Comparison of ENCODE assay signal across 8 cellular contexts in genomic region chr5:138032572-138033274, GRCh38. TPM values are rescaled to one million over a fixed set of nuclear protein-coding genes. Genes with fewer than 3 reads are reported as not detected.
DNase-seq lines count a peak whose midpoint lies in the region; TF ChIP-seq lines count a peak whose summit lies in the region.

FAM13B (minus strand) TSS chr5:138033079; CDS start chr5:138019111, 13,968 bp downstream.

- peak within 1 kb of the TSS; percentile 94 for H3K14ac ChIP-seq in H9 (ENCODE audit: insufficient read depth, low read length)

- DNase-seq in H9 = peak; percentile 91
- DNase-seq in MG63 = peak; percentile 85
- peak; percentile 97 for DNase-seq in SK-N-SH
- DNase-seq in activated naive CD4-positive, alpha-beta T cell treated with anti-CD3 and anti-CD28 coated beads, Interleukin-2, amount 10 ng/mL, durations not matched to agents 7 days and 5 days = peak; percentile 86
- DNase-seq in glomerular endothelial cell (ENCODE audit: extremely low read depth, low read depth, low spot score) = no peak
- peak; percentile 92 for DNase-seq in osteocyte (ENCODE audit: extremely low spot score, unreplicated experiment)
- DNase-seq in thyroid gland = peak; percentile 75 to 80

- H2BK120ac ChIP-seq in H9 (ENCODE audit: low read depth, low read length, poor library complexity, severe bottlenecking) = no peak within 1 kb of the TSS

- peaks cover 19% of the 10 kb centered on the region for H3F3A ChIP-seq in SK-N-SH (replicated peaks; ENCODE audit: insufficient read depth)

- H2BK20ac ChIP-seq in H9 (ENCODE audit: low read depth, low read length, poor library complexity, severe bottlenecking) = no peak within 1 kb of the TSS

- no peak within 1 kb of the TSS for H3K56ac ChIP-seq in H9 (ENCODE audit: insufficient read length, low read depth, low read length)

- no peak for TF ChIP-seq EP300 in SK-N-SH (IDR thresholded peaks at IDR 0.05; ENCODE audit: borderline replicate concordance in 1 of 2, low read depth in 1 of 2, low read length in 1 of 2)

- H4K8ac ChIP-seq in H9 (replicated peaks; ENCODE audit: insufficient read length, low read depth, low read length) = no peak within 1 kb of the TSS

- H2AFZ ChIP-seq in H9 (ENCODE audit: low read length) = no peak within 1 kb of the TSS
- H2AFZ ChIP-seq in SK-N-SH (ENCODE audit: low read depth) = peak within 1 kb of the TSS; percentile 93

- H2BK15ac ChIP-seq in H9 (ENCODE audit: low read depth, low read length) = no peak within 1 kb of the TSS

- peak within 1 kb of the TSS; percentile 94 for H3K18ac ChIP-seq in H9 (ENCODE audit: insufficient read length, low read depth, low read length)

- H3K79me1 ChIP-seq in H9 (ENCODE audit: insufficient read depth, low read depth, low read length, poor library complexity, severe bottlenecking) = no peaks in the 10 kb centered on the region

- peak within 1 kb of the TSS; percentile 96 to 99 for H3K4me3 Mint-ChIP-seq in H9
- peak within 1 kb of the TSS; percentile 92 for H3K4me3 Mint-ChIP-seq in activated naive CD4-positive, alpha-beta T cell treated with anti-CD3 and anti-CD28 coated beads, Interleukin-2, amount 10 ng/mL, durations not matched to agents 7 days and 5 days
- H3K4me3 Mint-ChIP-seq in osteocyte (ENCODE audit: unreplicated experiment) = peak within 1 kb of the TSS; percentile 96

- H3K36me3 Mint-ChIP-seq in H9 (ENCODE audit: insufficient read depth in 1 of 3, low read depth in 3 of 3) = peaks cover 0 to 9% (median 5%) of the 10 kb centered on the region in 3 experiments; a peak in 5 of 7 replicates
- H3K36me3 Mint-ChIP-seq in activated naive CD4-positive, alpha-beta T cell treated with anti-CD3 and anti-CD28 coated beads, Interleukin-2, amount 10 ng/mL, durations not matched to agents 7 days and 5 days = peaks cover 15% of the 10 kb centered on the region
- H3K36me3 Mint-ChIP-seq in osteocyte (ENCODE audit: unreplicated experiment) = peaks cover 1% of the 10 kb centered on the region

- H3K9me2 ChIP-seq in SK-N-SH = no peaks in the 10 kb centered on the region

- H3K27me3 ChIP-seq in H9 (ENCODE audit: insufficient read depth, low read length) = no peaks in the 10 kb centered on the region
- no peaks in the 10 kb centered on the region for H3K27me3 ChIP-seq in MG63
- no peaks in the 10 kb centered on the region for H3K27me3 ChIP-seq in SK-N-SH (ENCODE audit: insufficient read depth)
- H3K27me3 ChIP-seq in thyroid gland = no peaks in the 10 kb centered on the region

- CTCF ChIA-PET in SK-N-SH (lab: Yijun Ruan, JAX) = interaction anchor here (1.0 to 5.6 kb wide), 6 partner anchors 30 to 254 kb away, joined by 3 to 74 read pairs (median 6); partner anchors contain the start of gene PKD2L2
- CTCF ChIA-PET in activated naive CD4-positive, alpha-beta T cell treated with anti-CD3 and anti-CD28 coated beads, Interleukin-2, amount 10 ng/mL, durations not matched to agents 7 days and 5 days (lab: Charles Lee) = interaction anchor here (5.1 to 7.2 kb wide), 2 partner anchors 33 to 100 kb away, joined by 66 to 193 read pairs; no protein-coding TSS in a partner anchor

- H3T11ph ChIP-seq in H9 (ENCODE audit: low read length) = no peak within 1 kb of the TSS

- H2BK5ac ChIP-seq in H9 (ENCODE audit: insufficient read length, low read length) = no peak within 1 kb of the TSS

- no peak for TF ChIP-seq CTCF in H9 (conservative IDR thresholded peaks at IDR 0.05)
- no peak; the same call in 1 of the 2 replicates for TF ChIP-seq CTCF in SK-N-SH (IDR thresholded peaks at IDR 0.05)
- no peak for TF ChIP-seq CTCF in osteocyte (IDR thresholded peaks at IDR 0.05)
- peak in 2 of 6 experiments; percentile 3 to 12 for TF ChIP-seq CTCF in thyroid gland (IDR thresholded peaks at IDR 0.05)

- H3K4me2 ChIP-seq in H9 (ENCODE audit: insufficient read depth, insufficient read length, low read length) (peak within 1 kb of the TSS; percentile 83), SK-N-SH (peak within 1 kb of the TSS; percentile 95)

- no peaks in the 10 kb centered on the region for H3K36me3 ChIP-seq in ES-I3 (ENCODE audit: insufficient read depth, low read length)
- peaks cover 12% of the 10 kb centered on the region for H3K36me3 ChIP-seq in MG63
- peaks cover 2 to 7% of the 10 kb centered on the region in 2 experiments for H3K36me3 ChIP-seq in SK-N-SH (replicated peaks in 1 of 2; ENCODE audit: control insufficient read depth in 1 of 2, insufficient read depth in 2 of 2, low read length in 1 of 2)
- H3K36me3 ChIP-seq in thyroid gland = no peaks in the 10 kb centered on the region

- H4K5ac ChIP-seq in H9 (ENCODE audit: insufficient read length, low read depth, low read length) = no peak within 1 kb of the TSS

- H2BK12ac ChIP-seq in H9 (ENCODE audit: insufficient read length, low read depth, low read length) = no peak within 1 kb of the TSS

- H3K4me3 ChIP-seq in MG63 (peak within 1 kb of the TSS; percentile 100), SK-N-SH (ENCODE audit: low read depth in 2 of 2, low read length in 1 of 2) (peak within 1 kb of the TSS; percentile 95 to 98), thyroid gland (replicated peaks in 1 of 3) (peak within 1 kb of the TSS; percentile 97 to 99 (median 98))

- H3K9me3 Mint-ChIP-seq in H9 (no peaks in the 10 kb centered on the region; a peak in 1 of 5 replicates), osteocyte (ENCODE audit: unreplicated experiment) (no peaks in the 10 kb centered on the region)
- no peaks in the 10 kb centered on the region for H3K9me3 Mint-ChIP-seq in activated naive CD4-positive, alpha-beta T cell treated with anti-CD3 and anti-CD28 coated beads, Interleukin-2, amount 10 ng/mL, durations not matched to agents 7 days and 5 days

- no peak within 1 kb of the TSS for H3K23ac ChIP-seq in H9 (ENCODE audit: insufficient read length, low read depth, low read length)

- H3K27me3 Mint-ChIP-seq in H9 (ENCODE audit: low read depth) (peaks cover 2% of the 10 kb centered on the region; the same call in 1 of the 2 replicates), osteocyte (ENCODE audit: unreplicated experiment) (no peaks in the 10 kb centered on the region)
- peaks cover 5% of the 10 kb centered on the region for H3K27me3 Mint-ChIP-seq in activated naive CD4-positive, alpha-beta T cell treated with anti-CD3 and anti-CD28 coated beads, Interleukin-2, amount 10 ng/mL, durations not matched to agents 7 days and 5 days

- H3K9me3 ChIP-seq in ES-I3 (ENCODE audit: control insufficient read depth, insufficient read depth, low read length) = no peaks in the 10 kb centered on the region
- no peaks in the 10 kb centered on the region for H3K9me3 ChIP-seq in H9 (ENCODE audit: control insufficient read depth, low read depth, low read length)
- no peaks in the 10 kb centered on the region for H3K9me3 ChIP-seq in MG63
- H3K9me3 ChIP-seq in SK-N-SH = no peaks in the 10 kb centered on the region
- no peaks in the 10 kb centered on the region for H3K9me3 ChIP-seq in thyroid gland

- peak in 1 of 2 donors; percentile 78 for TF ChIP-seq POLR2A in thyroid gland (IDR thresholded peaks at IDR 0.05)

- H3K9ac ChIP-seq in ES-I3 (ENCODE audit: low read depth, low read length) (peak within 1 kb of the TSS; percentile 99), H9 (ENCODE audit: extremely low read depth, insufficient read length, low read length) (peak within 1 kb of the TSS; percentile 59), SK-N-SH (peak within 1 kb of the TSS; percentile 99)

- peaks cover 25% of the 10 kb centered on the region; the same call in 1 of the 2 replicates for H3K79me2 ChIP-seq in H9 (ENCODE audit: insufficient read depth, low read length)
- H3K79me2 ChIP-seq in SK-N-SH (ENCODE audit: insufficient read depth) = peaks cover 51% of the 10 kb centered on the region

- no peak within 1 kb of the TSS for H2AK5ac ChIP-seq in H9 (ENCODE audit: insufficient read length, low read length)

- no peak within 1 kb of the TSS for H4K91ac ChIP-seq in H9 (ENCODE audit: insufficient read length, low read depth, low read length)

- H3K4me1 Mint-ChIP-seq in H9 = peaks cover 30 to 35% of the 10 kb centered on the region in 2 experiments
- peaks cover 56% of the 10 kb centered on the region for H3K4me1 Mint-ChIP-seq in activated naive CD4-positive, alpha-beta T cell treated with anti-CD3 and anti-CD28 coated beads, Interleukin-2, amount 10 ng/mL, durations not matched to agents 7 days and 5 days
- peaks cover 48% of the 10 kb centered on the region for H3K4me1 Mint-ChIP-seq in osteocyte (ENCODE audit: unreplicated experiment)

- POLR2A ChIA-PET in SK-N-SH (lab: Yijun Ruan, JAX) = no interaction called here

- intact Hi-C loops in thyroid gland (cut with DNase I) = loop anchor here (5.0 kb wide), 1 partner anchor 280 kb away; the partner anchor contains the start of gene HNRNPA0

- H3K27ac Mint-ChIP-seq in H9 (peak within 1 kb of the TSS; percentile 99), osteocyte (ENCODE audit: unreplicated experiment) (peak within 1 kb of the TSS; percentile 94)
- H3K27ac Mint-ChIP-seq in activated naive CD4-positive, alpha-beta T cell treated with anti-CD3 and anti-CD28 coated beads, Interleukin-2, amount 10 ng/mL, durations not matched to agents 7 days and 5 days = peak within 1 kb of the TSS; percentile 98

- WGBS in H9 (ENCODE audit: extremely low coverage, insufficient read length, low lambda C conversion rate) = no CpG with 5 or more reads among the region's 76 CpGs
- WGBS in SK-N-SH (ENCODE audit: low lambda C conversion rate) = 0% methylated on average over 20 of the region's 76 CpGs
- WGBS in thyroid gland, 2 donors = 0% methylated on average over 8 to 18 of the region's 76 CpGs

- TF ChIP-seq RAD21 in SK-N-SH (IDR thresholded peaks at IDR 0.05; ENCODE audit: low read length) = no peak

- H4K20me1 ChIP-seq in H9 (ENCODE audit: control insufficient read depth, insufficient read depth, insufficient read length) (no peaks in the 10 kb centered on the region), SK-N-SH (ENCODE audit: insufficient read depth) (peaks cover 46% of the 10 kb centered on the region)

- peak within 1 kb of the TSS; percentile 46 for H3K27ac ChIP-seq in H9 (ENCODE audit: insufficient read length, low read depth, low read length)
- H3K27ac ChIP-seq in SK-N-SH (ENCODE audit: low read depth in 2 of 2, low read length in 1 of 2) = peak within 1 kb of the TSS; percentile 99
- H3K27ac ChIP-seq in thyroid gland = peak within 1 kb of the TSS; percentile 98 to 100 (median 100)

- no peak within 1 kb of the TSS; the same call in 1 of the 2 replicates for H3K4ac ChIP-seq in H9 (ENCODE audit: low read depth, low read length)

- peaks cover 10% of the 10 kb centered on the region for H3K23me2 ChIP-seq in H9 (ENCODE audit: insufficient read length, low read depth, low read length, poor library complexity, severe bottlenecking)

- H3K4me1 ChIP-seq in ES-I3 (ENCODE audit: insufficient read depth, low read length) (0 out of 2 replicates have a peak, but pooled peaks cover 5% of the 10 kb centered on the region), H9 (ENCODE audit: insufficient read depth, low read length) (no peaks in the 10 kb centered on the region; the same call in 1 of the 2 replicates), SK-N-SH (ENCODE audit: control insufficient read depth in 1 of 2, insufficient read depth in 2 of 2, low read depth in 1 of 2, low read length in 1 of 2) (peaks cover 10 to 12% of the 10 kb centered on the region in 2 experiments; a peak in 3 of 4 replicates), thyroid gland (peaks cover 22 to 43% of the 10 kb centered on the region in 2 donors)

RNA-seq across cellular contexts. Expression of gene FAM13B, which starts in this region (rescaled TPM):
- total RNA-seq in H9 (2021) (23.0 and 23.1 TPM in 2 replicates), glomerular endothelial cell (10.5 and 16.2 TPM in 2 replicates), osteocyte (42.7 and 44.4 TPM in 2 replicates), thyroid gland (10 to 100 TPM; 40.1 to 72.0 (median 49.5) TPM)
- total RNA-seq in MG63 (2014; rRNA removed; shearing (Covaris generic); ENCODE audit: low replicate concordance) = 15.0 and 31.7 TPM in 2 replicates
- polyA plus RNA-seq in SK-N-SH (2012; rRNA removed) = 13.0 and 18.2 TPM in 2 replicates
- 18.1 and 22.2 TPM in 2 replicates for polyA plus RNA-seq in SK-N-SH (2012; cell fraction: cytosol; rRNA removed)
- polyA plus RNA-seq in SK-N-SH (2012; cell fraction: nucleus; rRNA removed) = 19.0 and 30.7 TPM in 2 replicates

Comparison
In these comparisons a context has a peak if more than half of its experiments do, and no peak if none do; other contexts are left out.
1. H3K27ac ChIP-seq: peak in every context shown above with its lines; median percentile 100 in thyroid gland; 99 in SK-N-SH; 46 in H9.